In the genomic region with DNA sequence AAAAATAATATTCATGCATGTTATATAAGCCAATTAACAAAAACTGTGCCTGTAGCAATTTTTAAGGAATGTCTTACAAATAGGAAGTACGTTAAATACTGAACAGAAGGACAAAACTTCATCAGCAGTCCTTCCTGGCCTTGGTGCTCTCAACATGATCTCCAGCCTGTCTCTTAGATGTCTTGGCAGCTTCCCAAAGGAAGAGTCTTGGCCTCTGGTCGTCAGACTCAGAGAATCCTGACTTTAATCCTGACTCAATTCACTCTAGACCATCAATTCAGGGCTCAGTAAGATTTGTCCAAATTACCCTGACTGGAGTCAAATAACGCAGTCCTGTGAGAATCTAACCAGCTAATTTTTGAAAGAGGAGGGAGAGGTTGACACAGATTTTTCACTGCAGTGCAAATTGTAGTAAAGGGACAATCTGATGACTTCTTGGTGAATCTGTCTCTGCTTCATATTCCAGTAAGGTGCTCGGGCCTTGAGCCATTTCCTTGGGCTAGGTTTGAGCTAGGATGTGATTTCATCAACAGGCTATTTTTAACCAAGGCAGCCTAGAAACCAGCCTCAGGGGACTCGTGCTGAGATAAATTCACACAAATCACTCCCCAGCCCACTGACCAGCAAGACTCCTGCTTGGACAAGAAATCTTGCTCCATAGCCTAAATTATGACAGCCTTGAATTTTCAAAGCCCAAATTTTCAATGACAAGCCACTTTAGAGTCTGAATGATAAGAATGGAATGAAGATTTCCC, we compare ENCODE assay signal across 11 cellular contexts.
DNase-seq lines count a peak whose midpoint lies in the region; ATAC-seq and TF ChIP-seq lines count a peak whose summit lies in the region.
"Had no signal": no experiment of that assay in that cellular context is flagged by ENCODE, and none has a peak within 500 bp of the region (broad histone marks: within the 10 kb centered on the region; RNA-seq: fewer than 3 reads in every experiment).

No MANE protein-coding gene starts in this region.

- no peaks in the 10 kb centered on the region for H3K36me3 ChIP-seq in colonic mucosa
- H3K36me3 ChIP-seq: tibial nerve had no signal

- H3K9ac ChIP-seq in colonic mucosa (ENCODE audit: low read depth in 2 of 2, low read length in 2 of 2): no peak overlapping the region

- peak overlapping the region; percentile 75 for H3K27ac ChIP-seq in right cardiac atrium (ENCODE audit: low read length)
- H3K27ac ChIP-seq in colonic mucosa: no peak overlapping the region
- H3K27ac ChIP-seq: VCaP had no signal

- H3K27me3 ChIP-seq in right cardiac atrium (ENCODE audit: control insufficient read depth, insufficient read depth) (no peaks in the 10 kb centered on the region), colonic mucosa (no peaks in the 10 kb centered on the region)
- H3K27me3 ChIP-seq: tibial nerve had no signal

- intact Hi-C loops in right cardiac atrium (cut with DNase I): no loop called here
- intact Hi-C loops in colonic mucosa (cut with DNase I): no loop called here

- H3K4me3 ChIP-seq in astrocyte of the spinal cord (ENCODE audit: low read depth, low read length) (no peak overlapping the region), right cardiac atrium (ENCODE audit: low read length) (no peak overlapping the region), colonic mucosa (no peak overlapping the region)
- H3K4me3 ChIP-seq: tibial nerve had no signal

- DNase-seq in HT1080 (ENCODE audit: low read depth): peak; percentile 40
- DNase-seq in astrocyte of the spinal cord (ENCODE audit: low read depth, low spot score): peak; percentile 71
- peak in 2 of 3 donors; percentile 48 to 60 for DNase-seq in right cardiac atrium
- DNase-seq in smooth muscle cell of the brain vasculature (ENCODE audit: low read depth, low spot score): peak; percentile 40
- DNase-seq in activated CD4-positive, alpha-beta T cell treated with anti-CD3 and anti-CD28 coated beads for 4 hours: no peak
- DNase-seq in colonic mucosa: no peak
- DNase-seq in activated CD4-positive, alpha-beta T cell treated with anti-CD3 and anti-CD28 coated beads, Interleukin-2, amount 50 U/mL, for 48 hours: no peak
- DNase-seq: NCI-H524 treated with DMSO at 0.1 percent for 48 hours had no signal

- in situ Hi-C loops in astrocyte of the spinal cord (cut with HindIII; ENCODE audit: low sequenced_read_pairs): no loop called here

- ATAC-seq in right cardiac atrium (peak; percentile 66 to 89), HG03095 (IDR thresholded peaks at IDR 0.05; ENCODE audit: unreplicated experiment) (no peak)

- H3K4me1 ChIP-seq in right cardiac atrium (ENCODE audit: control insufficient read depth, insufficient read depth, low read length): no peaks in the 10 kb centered on the region
- no peaks in the 10 kb centered on the region for H3K4me1 ChIP-seq in colonic mucosa

- H3K9me3 ChIP-seq in right cardiac atrium (ENCODE audit: control insufficient read depth, low read length) (no peaks in the 10 kb centered on the region), colonic mucosa (no peaks in the 10 kb centered on the region)
- H3K9me3 ChIP-seq: tibial nerve had no signal

- WGBS in right cardiac atrium: 27% methylated on average over 5 of the region's 5 CpGs

- TF ChIP-seq CTCF in astrocyte of the spinal cord (IDR thresholded peaks at IDR 0.05; ENCODE audit: low read depth, low read length): no peak
- no peak for TF ChIP-seq CTCF in colonic mucosa (IDR thresholded peaks at IDR 0.05)

Comparison
In these comparisons a context has a peak if more than half of its experiments do, and no peak if none do; other contexts are left out.
1. DNase-seq: peak in HT1080 (single experiment), astrocyte of the spinal cord (single experiment), right cardiac atrium (2 of 3) and smooth muscle cell of the brain vasculature (single experiment); none in activated CD4-positive, alpha-beta T cell treated with anti-CD3 and anti-CD28 coated beads for 4 hours (0 of 2), colonic mucosa (single experiment) and activated CD4-positive, alpha-beta T cell treated with anti-CD3 and anti-CD28 coated beads, Interleukin-2, amount 50 U/mL, for 48 hours (0 of 2).